In the genomic region with DNA sequence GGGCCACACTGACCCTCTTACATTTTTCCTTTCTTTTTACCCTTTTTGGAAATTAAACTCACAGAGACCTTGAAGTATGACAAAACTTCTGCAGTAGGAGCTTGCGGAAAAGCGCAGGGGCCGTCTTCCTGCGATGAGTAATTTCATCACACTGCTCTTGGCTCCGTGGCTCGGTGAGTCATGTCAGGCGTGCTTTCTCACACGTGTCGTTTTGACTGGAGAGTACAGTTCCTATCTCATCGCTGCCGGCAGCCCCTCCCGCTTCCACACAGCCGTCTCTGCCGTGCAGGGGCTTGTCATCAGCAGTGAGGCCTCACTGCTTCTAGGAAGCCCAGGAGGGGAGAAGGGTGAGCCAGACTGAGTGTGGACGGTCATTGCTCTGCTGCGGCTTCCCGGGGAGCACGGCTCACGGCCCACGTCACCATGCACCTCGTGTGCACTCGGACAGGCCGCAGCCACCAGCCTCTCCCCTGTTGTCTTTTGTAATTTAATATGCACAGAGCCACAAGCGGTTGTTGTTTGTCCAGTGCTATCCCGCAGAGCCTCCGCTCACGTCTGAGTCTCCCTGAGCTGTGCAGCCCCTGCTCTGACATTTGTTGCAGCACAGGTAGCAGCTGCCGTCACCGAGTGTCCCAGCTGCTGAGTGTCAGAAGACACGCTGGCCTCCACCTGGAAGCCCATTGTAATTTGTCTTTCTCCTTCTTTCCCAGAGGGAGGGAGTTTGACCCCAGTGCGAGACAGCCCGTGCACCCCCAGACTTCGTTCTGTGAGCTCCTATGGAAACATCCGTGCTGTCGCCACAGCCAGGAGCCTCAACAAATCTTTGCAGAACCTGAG, we compare ENCODE assay signal across 8 cellular contexts.
DNase-seq lines count a peak whose midpoint lies in the region; ATAC-seq lines count a peak whose summit lies in the region.

No MANE protein-coding gene starts in this region.

- ATAC-seq in T-cell (replicated peaks in 1 of 4) = peak; percentile 81 to 87 (median 84)
- peak; percentile 82 for ATAC-seq in activated naive CD8-positive, alpha-beta T cell treated with anti-CD3 and anti-CD28 coated beads, Interleukin-2, amount 50 U/mL, for 24 hours

- H3K27me3 Mint-ChIP-seq in T-cell (no peaks in the 10 kb centered on the region), immature natural killer cell (ENCODE audit: low read depth in 3 of 3) (peaks cover 4 to 6% (median 5%) of the 10 kb centered on the region in 3 donors)
- no peaks in the 10 kb centered on the region for H3K27me3 Mint-ChIP-seq in activated naive CD8-positive, alpha-beta T cell treated with anti-CD3 and anti-CD28 coated beads, Interleukin-2, amount 50 U/mL, for 24 hours

- POLR2A ChIA-PET in T-cell (lab: Charles Lee) = no interaction called here

- H3K36me3 Mint-ChIP-seq in T-cell = peaks cover 34% of the 10 kb centered on the region
- peaks cover 59% of the 10 kb centered on the region for H3K36me3 Mint-ChIP-seq in activated naive CD8-positive, alpha-beta T cell treated with anti-CD3 and anti-CD28 coated beads, Interleukin-2, amount 50 U/mL, for 24 hours (ENCODE audit: low read depth)
- peaks cover 3 to 18% (median 7%) of the 10 kb centered on the region in 3 donors for H3K36me3 Mint-ChIP-seq in immature natural killer cell

- H3K4me1 Mint-ChIP-seq in T-cell (peaks cover 34 to 74% (median 52%) of the 10 kb centered on the region in 3 donors), immature natural killer cell (peaks cover 15 to 20% of the 10 kb centered on the region in 2 donors)
- H3K4me1 Mint-ChIP-seq in activated naive CD8-positive, alpha-beta T cell treated with anti-CD3 and anti-CD28 coated beads, Interleukin-2, amount 50 U/mL, for 24 hours = peaks cover 78% of the 10 kb centered on the region

- H3K4me3 Mint-ChIP-seq in T-cell (peak overlapping the region; percentile 58 to 76 (median 68)), immature natural killer cell (peak overlapping the region in 3 of 5 donors; percentile 24 to 79 (median 30))
- H3K4me3 Mint-ChIP-seq in activated naive CD8-positive, alpha-beta T cell treated with anti-CD3 and anti-CD28 coated beads, Interleukin-2, amount 50 U/mL, for 24 hours = peak overlapping the region; percentile 78

- peak; percentile 95 for DNase-seq in NK-92 treated with Interleukin-12 subunit alpha and Interleukin-12 subunit beta, amount 100 ng/mL, for 24 hours (lab: John Stamatoyannopoulos, UW)
- no peak for DNase-seq in NK-92 (lab: John Stamatoyannopoulos, UW; ENCODE audit: unreplicated experiment)
- DNase-seq in HK-2 (ENCODE audit: unreplicated experiment) = peak; percentile 96
- peak; percentile 39 to 79 (median 67) for DNase-seq in T-cell
- peak; percentile 90 for DNase-seq in activated naive CD8-positive, alpha-beta T cell treated with anti-CD3 and anti-CD28 coated beads, Interleukin-2, amount 50 U/mL, for 24 hours
- DNase-seq in immature natural killer cell = peak; percentile 18 to 77 (median 34)
- DNase-seq in stimulated activated CD4-positive, alpha-beta T cell treated with anti-CD3 and anti-CD28 coated beads, Interleukin-1b, Interleukin-23, amount 100 ng/mL, for 48 hours = peak; percentile 98
- no peak for DNase-seq in cerebellar nuclear complex (lab: John Stamatoyannopoulos, UW)

- H3K9me3 Mint-ChIP-seq in T-cell = no peaks in the 10 kb centered on the region
- no peaks in the 10 kb centered on the region for H3K9me3 Mint-ChIP-seq in activated naive CD8-positive, alpha-beta T cell treated with anti-CD3 and anti-CD28 coated beads, Interleukin-2, amount 50 U/mL, for 24 hours
- no peaks in the 10 kb centered on the region for H3K9me3 Mint-ChIP-seq in immature natural killer cell

- CTCF ChIA-PET in T-cell (lab: Charles Lee) = no interaction called here

- H3K27ac Mint-ChIP-seq in T-cell (peak overlapping the region; percentile 93 to 94), immature natural killer cell (peak overlapping the region; percentile 62 to 98 (median 86))
- peak overlapping the region; percentile 99 for H3K27ac Mint-ChIP-seq in activated naive CD8-positive, alpha-beta T cell treated with anti-CD3 and anti-CD28 coated beads, Interleukin-2, amount 50 U/mL, for 24 hours

Comparison
In these comparisons a context has a peak if more than half of its experiments do, and no peak if none do; other contexts are left out.
1. DNase-seq: peak in NK-92 treated with Interleukin-12 subunit alpha and Interleukin-12 subunit beta, amount 100 ng/mL, for 24 hours (single experiment), HK-2 (single experiment), T-cell (34 of 34), activated naive CD8-positive, alpha-beta T cell treated with anti-CD3 and anti-CD28 coated beads, Interleukin-2, amount 50 U/mL, for 24 hours (single experiment), immature natural killer cell (3 of 3) and stimulated activated CD4-positive, alpha-beta T cell treated with anti-CD3 and anti-CD28 coated beads, Interleukin-1b, Interleukin-23, amount 100 ng/mL, for 48 hours (single experiment); none in NK-92 (single experiment) and cerebellar nuclear complex (0 of 2).
2. Peak in every context shown above with its lines, with median percentiles within 50 percentile points of each other: H3K27ac Mint-ChIP-seq and H3K4me3 Mint-ChIP-seq.